Comparison of ENCODE assay signal across 8 cellular contexts in genomic region chr19:1074512-1075283, GRCh38. TPM values are rescaled to one million over a fixed set of nuclear protein-coding genes. Genes with fewer than 3 reads are reported as not detected.
DNase-seq lines count a peak whose midpoint lies in the region; ATAC-seq lines count a peak whose summit lies in the region.

No MANE protein-coding gene starts in this region.

- 74 to 79% methylated on average over 41 to 55 of the region's 55 CpGs for WGBS in aorta, 2 donors

- H3K27ac ChIP-seq in aorta (ENCODE audit: low read depth in 1 of 2, low read length in 2 of 2): no peak overlapping the region

- H3K9me3 Mint-ChIP-seq in central memory CD8-positive, alpha-beta T cell: no peaks in the 10 kb centered on the region

- no peaks in the 10 kb centered on the region for H3K36me3 ChIP-seq in aorta (ENCODE audit: control insufficient read depth in 1 of 2, insufficient read depth in 2 of 2, low read length in 1 of 2)

- no peaks in the 10 kb centered on the region for H3K27me3 Mint-ChIP-seq in central memory CD8-positive, alpha-beta T cell

- DNase-seq in Caki2 (ENCODE audit: low read depth) (peak; percentile 53), NCI-H2227 (lab: John Stamatoyannopoulos, UW; ENCODE audit: unreplicated experiment) (peak; percentile 90), posterior vena cava (ENCODE audit: low spot score) (peak; percentile 97), aorta (peak; percentile 93), epidermal melanocyte (ENCODE audit: insufficient read length, low spot score) (no peak)
- peak; percentile 83 for DNase-seq in activated CD4-positive, CD25-positive, alpha-beta regulatory T cell treated with anti-CD3 and anti-CD28 coated beads, Interleukin-2, amount 50 U/mL, for 72 hours
- peak; percentile 86 to 93 for DNase-seq in central memory CD8-positive, alpha-beta T cell (ENCODE audit: low spot score in 2 of 2)

- H3K9me3 ChIP-seq in aorta (ENCODE audit: control insufficient read depth, low read length): no peaks in the 10 kb centered on the region

- intact Hi-C loops in posterior vena cava (cut with DNase I) (loop anchor here in 1 of 2 donors (1.0 kb wide), 1 partner anchor 34 kb away; no protein-coding TSS in a partner anchor), aorta (cut with DNase I) (no loop called here)

- ATAC-seq in HG02798 (IDR thresholded peaks at IDR 0.05; ENCODE audit: poor library complexity, unreplicated experiment) (peak; percentile 68), aorta (ENCODE audit: low FRiP score) (no peak)
- ATAC-seq in central memory CD8-positive, alpha-beta T cell (replicated peaks; ENCODE audit: extremely low read depth, poor library complexity, severe bottlenecking): peak; percentile 21

- H3K4me3 ChIP-seq in aorta (ENCODE audit: low read length in 2 of 2): no peak overlapping the region

- H3K4me3 Mint-ChIP-seq in central memory CD8-positive, alpha-beta T cell: peak overlapping the region; percentile 69

- H3K27ac Mint-ChIP-seq in central memory CD8-positive, alpha-beta T cell (ENCODE audit: low read depth): peak overlapping the region; percentile 98

- H3K4me1 Mint-ChIP-seq in central memory CD8-positive, alpha-beta T cell: peaks cover 39% of the 10 kb centered on the region

- in situ Hi-C loops in Caki2 (cut with HindIII; ENCODE audit: low pct_unique_long_range_greater_than_20kb, low sequenced_read_pairs): no loop called here

- no peaks in the 10 kb centered on the region for H3K4me1 ChIP-seq in aorta (ENCODE audit: control insufficient read depth in 1 of 2, insufficient read depth in 2 of 2, low read length in 2 of 2)

- H3K27me3 ChIP-seq in aorta (ENCODE audit: control insufficient read depth in 1 of 2, insufficient read depth in 2 of 2, low read length in 1 of 2): no peaks in the 10 kb centered on the region

- H3K36me3 Mint-ChIP-seq in central memory CD8-positive, alpha-beta T cell (ENCODE audit: insufficient read depth): peaks cover 89% of the 10 kb centered on the region

RNA-seq across cellular contexts. Expression of gene ARHGAP45, which starts 7.7 kb away (rescaled TPM):
- 17.3 and 36.7 TPM in 2 replicates for total RNA-seq in Caki2 (2014; rRNA removed; shearing (Covaris generic); ENCODE audit: low replicate concordance)
- total RNA-seq in posterior vena cava (10 to 100 TPM in 1 of 2 donors, 1 to 10 TPM in 1; 10.0 to 26.8 TPM), aorta (10 to 100 TPM; 15.3 to 38.6 TPM)
- polyA plus RNA-seq in aorta: 10 to 100 TPM in 1 of 2 donors, 1 to 10 TPM in 1; 7.4 to 21.8 TPM

RNA-seq across cellular contexts. Expression of gene POLR2E, which starts 20.5 kb away (rescaled TPM):
- 119 and 180 TPM in 2 replicates for total RNA-seq in Caki2 (2014; rRNA removed; shearing (Covaris generic); ENCODE audit: low replicate concordance)
- total RNA-seq in posterior vena cava (100 to 1,000 TPM in 1 of 2 donors, 10 to 100 TPM in 1; 89.9 to 105 TPM), aorta (10 to 100 TPM; 83.5 to 95.6 TPM)
- 100 to 1,000 TPM in 1 of 2 donors, 10 to 100 TPM in 1; 91.5 to 116 TPM for polyA plus RNA-seq in aorta

RNA-seq across cellular contexts. Expression of gene GPX4, which starts 29.1 kb away (rescaled TPM):
- total RNA-seq in Caki2 (2014; rRNA removed; shearing (Covaris generic); ENCODE audit: low replicate concordance): 693 and 719 TPM in 2 replicates
- 100 to 1,000 TPM; 176 to 193 TPM for total RNA-seq in posterior vena cava
- 100 to 1,000 TPM; 165 to 236 TPM for total RNA-seq in aorta
- polyA plus RNA-seq in aorta: 100 to 1,000 TPM; 696 to 786 TPM

RNA-seq across cellular contexts. Expression of gene ABCA7, which starts 34.8 kb away (rescaled TPM):
- total RNA-seq in Caki2 (2014; rRNA removed; shearing (Covaris generic); ENCODE audit: low replicate concordance): 10.5 and 32.1 TPM in 2 replicates
- total RNA-seq in posterior vena cava (1 to 10 TPM; 4.0 to 4.4 TPM), aorta (10 to 100 TPM in 1 of 2 donors, 1 to 10 TPM in 1; 9.5 to 20.6 TPM)
- 1 to 10 TPM; 1.9 to 7.6 TPM for polyA plus RNA-seq in aorta

RNA-seq across cellular contexts. Expression of gene CNN2, which starts 48.3 kb away (rescaled TPM):
- 78.5 and 93.1 TPM in 2 replicates for total RNA-seq in Caki2 (2014; rRNA removed; shearing (Covaris generic); ENCODE audit: low replicate concordance)
- total RNA-seq in posterior vena cava (100 to 1,000 TPM in 1 of 2 donors, 10 to 100 TPM in 1; 94.7 to 136 TPM), aorta (100 to 1,000 TPM; 142 to 185 TPM)
- 100 to 1,000 TPM in 1 of 2 donors, 10 to 100 TPM in 1; 53.2 to 141 TPM for polyA plus RNA-seq in aorta
